ENCODE assay signal across 26 cellular contexts in genomic region chr4:5404073-5404472, GRCh38.
"Had no signal": no experiment of that assay in that cellular context is flagged by ENCODE, and none has a peak within 500 bp of the region (broad histone marks: within the 10 kb centered on the region; RNA-seq: fewer than 3 reads in every experiment).

No MANE protein-coding gene starts in this region.

- H3K27ac ChIP-seq: stomach, suprapubic skin, testis, thoracic aorta, thyroid gland, tibial artery, tibial nerve, transverse colon, upper lobe of left lung, upper lobe of right lung, uterus, vagina had no signal

- H3K4me1 ChIP-seq: stomach, suprapubic skin, testis, thyroid gland, tibial artery, tibial nerve, transverse colon, upper lobe of left lung, upper lobe of right lung, uterus, vagina had no signal

- H3K9me3 ChIP-seq: suprapubic skin, testis, thyroid gland, uterus, vagina had no signal

- H3K4me3 ChIP-seq: stomach, suprapubic skin, testis, thoracic aorta, thyroid gland, tibial artery, tibial nerve, transverse colon, upper lobe of left lung, upper lobe of right lung, uterus, vagina had no signal

- H3K36me3 ChIP-seq: suprapubic skin, thoracic aorta, thyroid gland, tibial artery, transverse colon, upper lobe of left lung, upper lobe of right lung, uterus, vagina had no signal

- H3K27me3 ChIP-seq: stomach, suprapubic skin, testis, thyroid gland, tibial artery, tibial nerve, transverse colon, upper lobe of left lung, upper lobe of right lung, uterus, vagina had no signal

- ATAC-seq: stimulated activated effector memory CD8-positive, alpha-beta T cell treated with anti-CD3 and anti-CD28 coated beads, Interleukin-12 subunit alpha, Interleukin-12 subunit beta, amount 100 ng/mL, for 72 hours; stimulated activated memory B cell treated with anti-CD40 and anti-IgM and Interleukin-4, amounts not matched to agents 10 μg/mL and 1 μg/mL and 100 μg/mL, for 72 hours; stimulated activated naive B cell treated with anti-CD40 and anti-IgM and Interleukin-4, amounts not matched to agents 10 μg/mL and 1 μg/mL and 100 μg/mL, for 72 hours; stimulated activated naive CD8-positive, alpha-beta T cell treated with anti-CD3 and anti-CD28 coated beads, Interleukin-15, amount 100 ng/mL, for 72 hours; stimulated activated naive CD8-positive, alpha-beta T cell treated with anti-CD3 and anti-CD28 coated beads, Interleukin-15, Interleukin-2, amounts not matched to agents 100 U/mL and 50 U/mL, for 24 hours; upper lobe of right lung had no signal

- DNase-seq: stimulated activated CD4-positive, alpha-beta T cell treated with anti-CD3 and anti-CD28 coated beads, Interleukin-2, amount 100 ng/mL, for 48 hours; stimulated activated CD4-positive, alpha-beta T cell treated with anti-CD3 and anti-CD28 coated beads, Interleukin-4, amount 100 ng/mL, for 1 hour; stimulated activated CD4-positive, alpha-beta T cell treated with anti-CD3 and anti-CD28 coated beads, Interleukin-4, amount 100 ng/mL, for 24 hours; stimulated activated CD4-positive, alpha-beta T cell treated with anti-CD3 and anti-CD28 coated beads, Interleukin-4, amount 100 ng/mL, for 4 hours; stimulated activated CD8-positive, alpha-beta memory T cell treated with anti-CD3 and anti-CD28 coated beads, Interleukin-4, amount 100 ng/mL, for 48 hours; stimulated activated naive B cell treated with anti-CD40 and anti-IgM and Interleukin-4, amounts not matched to agents 10 μg/mL and 1 μg/mL and 100 μg/mL, for 72 hours; stimulated activated naive CD4-positive, alpha-beta T cell; stimulated activated naive CD4-positive, alpha-beta T cell treated with Interleukin-2 at 50 U/mL for 16 hours; stimulated activated naive CD8-positive, alpha-beta T cell treated with anti-CD3 and anti-CD28 coated beads, Interleukin-15, amount 100 ng/mL, for 72 hours; stimulated activated naive CD8-positive, alpha-beta T cell treated with anti-CD3 and anti-CD28 coated beads, Interleukin-15, Interleukin-2, amounts not matched to agents 100 U/mL and 50 U/mL, for 24 hours; stomach; substantia nigra; testis; thyroid gland; transverse colon; trophoblast cell; upper lobe of left lung; upper lobe of right lung; uterus had no signal
